Comparison of ENCODE assay signal across 22 cellular contexts in genomic region chr7:135717686-135718085, GRCh38. TPM values are rescaled to one million over a fixed set of nuclear protein-coding genes. Genes with fewer than 3 reads are reported as not detected.
"Had no signal": no experiment of that assay in that cellular context is flagged by ENCODE, and none has a peak within 500 bp of the region (broad histone marks: within the 10 kb centered on the region; RNA-seq: fewer than 3 reads in every experiment).

No MANE protein-coding gene starts in this region.

- H3K9me3 ChIP-seq: ascending aorta, lower lobe of right lung, neutrophil, pancreas, right lobe of liver, suprapubic skin had no signal

- H3K27ac ChIP-seq: ascending aorta, dorsolateral prefrontal cortex, hepatocyte, lower lobe of right lung, neutrophil, pancreas, right lobe of liver, suprapubic skin had no signal

- H3K36me3 ChIP-seq: ascending aorta, lower lobe of right lung, neutrophil, pancreas, right lobe of liver, suprapubic skin had no signal

- ATAC-seq: activated T-cell treated with anti-CD3 and anti-CD28 coated beads, Interleukin-2, amount 50 U/mL, for 72 hours; left cardiac atrium; lower lobe of right lung; natural killer cell treated with Interleukin-12 subunit alpha and Interleukin-12 subunit beta and Interleukin-15 and Interleukin-18, amount 100 ng/mL, for 72 hours; pancreas; right lobe of liver; stimulated activated naive CD8-positive, alpha-beta T cell treated with anti-CD3 and anti-CD28 coated beads, Interleukin-15, amount 100 ng/mL, for 72 hours had no signal

- H3K4me1 Mint-ChIP-seq: stimulated activated naive CD8-positive, alpha-beta T cell treated with anti-CD3 and anti-CD28 coated beads, Interleukin-15, amount 100 ng/mL, for 72 hours had no signal

- H3K4me1 ChIP-seq: lower lobe of right lung, pancreas, right lobe of liver had no signal

- H3K27ac Mint-ChIP-seq: activated T-cell treated with anti-CD3 and anti-CD28 coated beads, Interleukin-2, amount 50 U/mL, for 72 hours; natural killer cell treated with Interleukin-12 subunit alpha and Interleukin-12 subunit beta and Interleukin-15 and Interleukin-18, amount 100 ng/mL, for 72 hours; stimulated activated naive CD8-positive, alpha-beta T cell treated with anti-CD3 and anti-CD28 coated beads, Interleukin-15, amount 100 ng/mL, for 72 hours; type B pancreatic cell had no signal

- H3K27me3 ChIP-seq: ascending aorta, hepatocyte, neutrophil, pancreas, right lobe of liver, suprapubic skin had no signal

- FAIRE-seq: pancreas, small intestine had no signal

- H3K36me3 Mint-ChIP-seq: natural killer cell treated with Interleukin-12 subunit alpha and Interleukin-12 subunit beta and Interleukin-15 and Interleukin-18, amount 100 ng/mL, for 72 hours; type B pancreatic cell had no signal

- H3K4me3 ChIP-seq: ascending aorta, dorsolateral prefrontal cortex, hepatocyte, lower lobe of right lung, pancreas, right lobe of liver, suprapubic skin had no signal

- DNase-seq: activated CD4-positive, alpha-beta T cell treated with anti-CD3 and anti-CD28 coated beads, Interleukin-2, amount 50 U/mL, for 4 hours; activated effector memory CD4-positive, alpha-beta T cell treated with anti-CD3 and anti-CD28 coated beads, Interleukin-2, amount 50 U/mL, for 16 hours; activated naive CD4-positive, alpha-beta T cell treated with anti-CD3 and anti-CD28 coated beads, Interleukin-2, amount 50 U/mL, for 16 hours; activated T-cell treated with anti-CD3 and anti-CD28 coated beads, Interleukin-2, amount 50 U/mL, for 72 hours; foreskin fibroblast; left cardiac atrium; lower lobe of right lung; pancreas; right lobe of liver; small intestine; stimulated activated CD4-positive, alpha-beta T cell treated with anti-CD3 and anti-CD28 coated beads, Interleukin-4, amount 100 ng/mL, for 1 hour; stimulated activated naive CD8-positive, alpha-beta T cell treated with anti-CD3 and anti-CD28 coated beads, Interleukin-15, amount 100 ng/mL, for 72 hours; T-helper 2 cell had no signal

- H3K4me3 Mint-ChIP-seq: activated T-cell treated with anti-CD3 and anti-CD28 coated beads, Interleukin-2, amount 50 U/mL, for 72 hours; natural killer cell treated with Interleukin-12 subunit alpha and Interleukin-12 subunit beta and Interleukin-15 and Interleukin-18, amount 100 ng/mL, for 72 hours; stimulated activated naive CD8-positive, alpha-beta T cell treated with anti-CD3 and anti-CD28 coated beads, Interleukin-15, amount 100 ng/mL, for 72 hours; type B pancreatic cell had no signal

- H3K9me3 Mint-ChIP-seq: activated T-cell treated with anti-CD3 and anti-CD28 coated beads, Interleukin-2, amount 50 U/mL, for 72 hours; natural killer cell treated with Interleukin-12 subunit alpha and Interleukin-12 subunit beta and Interleukin-15 and Interleukin-18, amount 100 ng/mL, for 72 hours; stimulated activated naive CD8-positive, alpha-beta T cell treated with anti-CD3 and anti-CD28 coated beads, Interleukin-15, amount 100 ng/mL, for 72 hours; type B pancreatic cell had no signal

RNA-seq across cellular contexts. Expression of gene SLC13A4, which starts 10.3 kb away (rescaled TPM):
- total RNA-seq: activated CD8-positive, alpha-beta memory T cell treated with anti-CD3 and anti-CD28 coated beads for 36 hours; activated T-cell treated with anti-CD3 and anti-CD28 coated beads, Interleukin-2, amount 50 U/mL, for 72 hours; glomerular endothelial cell; left cardiac atrium; natural killer cell treated with Interleukin-12 subunit alpha and Interleukin-12 subunit beta and Interleukin-15 and Interleukin-18, amount 100 ng/mL, for 72 hours; pancreas had no signal

RNA-seq across cellular contexts. Expression of gene FAM180A, which starts 30.9 kb away (rescaled TPM):
- total RNA-seq: activated CD8-positive, alpha-beta memory T cell treated with anti-CD3 and anti-CD28 coated beads for 36 hours; activated T-cell treated with anti-CD3 and anti-CD28 coated beads, Interleukin-2, amount 50 U/mL, for 72 hours; glomerular endothelial cell; hepatocyte; natural killer cell treated with Interleukin-12 subunit alpha and Interleukin-12 subunit beta and Interleukin-15 and Interleukin-18, amount 100 ng/mL, for 72 hours had no signal
- polyA plus RNA-seq: hepatocyte had no signal
